In genomic region chr4:3388461-3389185, GRCh38 we compare ENCODE assay signal across 8 cellular contexts. TPM values are rescaled to one million over a fixed set of nuclear protein-coding genes. Genes with fewer than 3 reads are reported as not detected.
DNase-seq lines count a peak whose midpoint lies in the region; ATAC-seq, FAIRE-seq and TF ChIP-seq lines count a peak whose summit lies in the region.

No MANE protein-coding gene starts in this region.

- no peaks in the 10 kb centered on the region for H3K9me3 Mint-ChIP-seq in dendritic cell treated with granulocyte-macrophage colony-stimulating factor and Interleukin-4, amounts not matched to agents 40 ng/mL and 50 ng/mL, for 4 days
- H3K9me3 Mint-ChIP-seq in naive thymus-derived CD4-positive, alpha-beta T cell = peaks cover 0 to 2% (median 0%) of the 10 kb centered on the region in 11 donors

- TF ChIP-seq CTCF in D721Med (IDR thresholded peaks at IDR 0.05; ENCODE audit: insufficient read depth, missing control alignments) = no peak

- H3K36me3 Mint-ChIP-seq in dendritic cell treated with granulocyte-macrophage colony-stimulating factor and Interleukin-4, amounts not matched to agents 40 ng/mL and 50 ng/mL, for 4 days (ENCODE audit: low read depth) = peaks cover 24% of the 10 kb centered on the region
- peaks cover 0 to 11% (median 0%) of the 10 kb centered on the region in 5 donors for H3K36me3 Mint-ChIP-seq in naive thymus-derived CD4-positive, alpha-beta T cell

- no peaks in the 10 kb centered on the region for H3K36me3 ChIP-seq in GM23248 (ENCODE audit: low read depth)
- no peaks in the 10 kb centered on the region for H3K36me3 ChIP-seq in naive thymus-derived CD4-positive, alpha-beta T cell (ENCODE audit: control insufficient read depth in 2 of 3, insufficient read depth in 3 of 3, low read length in 3 of 3)

- peak overlapping the region; percentile 94 for H3K27ac ChIP-seq in GM23248
- H3K27ac ChIP-seq in naive thymus-derived CD4-positive, alpha-beta T cell (ENCODE audit: low read depth, low read length) = no peak overlapping the region

- intact Hi-C loops in dendritic cell treated with granulocyte-macrophage colony-stimulating factor and Interleukin-4, amounts not matched to agents 40 ng/mL and 50 ng/mL, for 4 days (cut with micrococcal nuclease) = loop anchor here (1.0 to 2.0 kb wide), 3 partner anchors 19 to 42 kb away; no protein-coding TSS in a partner anchor
- intact Hi-C loops in naive thymus-derived CD4-positive, alpha-beta T cell (cut with micrococcal nuclease) = no loop called here

- no peaks in the 10 kb centered on the region; the same call in none of the 2 replicates for H3F3A ChIP-seq in GM23248 (ENCODE audit: insufficient read depth)

- no peak for FAIRE-seq in D721Med (lab: Jason Lieb, UNC)

- H3K4me2 ChIP-seq in GM23248 (ENCODE audit: unreplicated experiment) = peak overlapping the region; percentile 83

- H3K9ac ChIP-seq in GM23248 = peak overlapping the region; percentile 89

- no peaks in the 10 kb centered on the region for H4K20me1 ChIP-seq in GM23248 (ENCODE audit: insufficient read depth)

- H3K9me2 ChIP-seq in GM23248 (ENCODE audit: insufficient read depth) = no peaks in the 10 kb centered on the region

- H3K27me3 Mint-ChIP-seq in dendritic cell treated with granulocyte-macrophage colony-stimulating factor and Interleukin-4, amounts not matched to agents 40 ng/mL and 50 ng/mL, for 4 days = no peaks in the 10 kb centered on the region
- H3K27me3 Mint-ChIP-seq in naive thymus-derived CD4-positive, alpha-beta T cell = peaks cover 0 to 25% (median 0%) of the 10 kb centered on the region in 5 donors

- in situ Hi-C loops in GM23248 (cut with MboI) = no loop called here

- H2AFZ ChIP-seq in GM23248 = peak overlapping the region; percentile 82

- no peaks in the 10 kb centered on the region for H3K79me2 ChIP-seq in GM23248 (ENCODE audit: insufficient read depth)

- CTCF ChIA-PET in naive thymus-derived CD4-positive, alpha-beta T cell (lab: Charles Lee) = no interaction called here

- H3K9me3 ChIP-seq in GM23248 (ENCODE audit: low read depth) = no peaks in the 10 kb centered on the region
- no peaks in the 10 kb centered on the region for H3K9me3 ChIP-seq in naive thymus-derived CD4-positive, alpha-beta T cell (ENCODE audit: control insufficient read depth in 2 of 3, low read length in 3 of 3)

- DNase-seq in GM03348 (ENCODE audit: low spot score) (peak; percentile 81), GM23248 (peak; percentile 94), NAMALWA (ENCODE audit: low spot score) (peak; percentile 72), NCI-H1048 (lab: John Stamatoyannopoulos, UW) (no peak), D721Med (ENCODE audit: insufficient read length, low spot score) (no peak)
- no peak for DNase-seq in naive thymus-derived CD4-positive, alpha-beta T cell
- no peak for DNase-seq in activated CD4-positive, alpha-beta T cell treated with anti-CD3 and anti-CD28 coated beads for 1 hour

- H3K4me1 ChIP-seq in GM23248 (ENCODE audit: insufficient read depth) = peaks cover 18% of the 10 kb centered on the region
- H3K4me1 ChIP-seq in naive thymus-derived CD4-positive, alpha-beta T cell (ENCODE audit: control insufficient read depth in 2 of 2, insufficient read depth in 2 of 2, low read length in 2 of 2) = peaks cover 0 to 4% of the 10 kb centered on the region in 2 donors

- peak overlapping the region; percentile 63 for H3K4me3 Mint-ChIP-seq in dendritic cell treated with granulocyte-macrophage colony-stimulating factor and Interleukin-4, amounts not matched to agents 40 ng/mL and 50 ng/mL, for 4 days
- peak overlapping the region; percentile 21 to 76 (median 54) for H3K4me3 Mint-ChIP-seq in naive thymus-derived CD4-positive, alpha-beta T cell

- POLR2A ChIA-PET in naive thymus-derived CD4-positive, alpha-beta T cell (lab: Charles Lee) = no interaction called here

- H3K4me1 Mint-ChIP-seq in dendritic cell treated with granulocyte-macrophage colony-stimulating factor and Interleukin-4, amounts not matched to agents 40 ng/mL and 50 ng/mL, for 4 days (ENCODE audit: low read depth) = peaks cover 86% of the 10 kb centered on the region
- H3K4me1 Mint-ChIP-seq in naive thymus-derived CD4-positive, alpha-beta T cell = peaks cover 14 to 43% (median 30%) of the 10 kb centered on the region in 7 donors

- peak overlapping the region; percentile 69 for H3K4me3 ChIP-seq in GM23248
- H3K4me3 ChIP-seq in naive thymus-derived CD4-positive, alpha-beta T cell (ENCODE audit: low read length) = no peak overlapping the region

- peak; percentile 59 for ATAC-seq in naive thymus-derived CD4-positive, alpha-beta T cell

- 2 to 8% methylated on average over 11 to 17 of the region's 17 CpGs for WGBS in GM23248 (ENCODE audit: low coverage in 1 of 2, low lambda C conversion rate in 2 of 2, missing lambda C conversion rate in 2 of 2), 2 experiments

- peak overlapping the region; percentile 98 for H3K27ac Mint-ChIP-seq in dendritic cell treated with granulocyte-macrophage colony-stimulating factor and Interleukin-4, amounts not matched to agents 40 ng/mL and 50 ng/mL, for 4 days
- H3K27ac Mint-ChIP-seq in naive thymus-derived CD4-positive, alpha-beta T cell = peak overlapping the region in 3 of 9 donors; percentile 36 to 42 (median 38)

- no peaks in the 10 kb centered on the region for H3K27me3 ChIP-seq in GM23248 (replicated peaks; ENCODE audit: insufficient read depth)
- H3K27me3 ChIP-seq in naive thymus-derived CD4-positive, alpha-beta T cell (ENCODE audit: control insufficient read depth in 2 of 2, insufficient read depth in 2 of 2, low read length in 2 of 2) = no peaks in the 10 kb centered on the region

RNA-seq across cellular contexts. Expression of gene HGFAC, which starts 53.1 kb away (rescaled TPM):
- not detected in 2 replicates for total RNA-seq in GM23248 (2014; rRNA removed; shearing (Covaris generic))
- polyA plus RNA-seq in GM23248 (2016; fragmentation: Nextera tagmentation; extraction: Ambion mirVana) = not detected in 2 replicates
- under 1 TPM in 2 of 5 experiments, not detected in 3; 0.54 to 0.82 TPM for total RNA-seq in naive thymus-derived CD4-positive, alpha-beta T cell
- not detected for polyA plus RNA-seq in naive thymus-derived CD4-positive, alpha-beta T cell

Comparison
In these comparisons a context has a peak if more than half of its experiments do, and no peak if none do; other contexts are left out.
1. DNase-seq: peak in GM03348 (single experiment), GM23248 (single experiment) and NAMALWA (single experiment); none in naive thymus-derived CD4-positive, alpha-beta T cell (0 of 9), NCI-H1048 (single experiment), D721Med (single experiment) and activated CD4-positive, alpha-beta T cell treated with anti-CD3 and anti-CD28 coated beads for 1 hour (single experiment).